Comparison of ENCODE assay signal across 15 cellular contexts in genomic region chr4:189785257-189785656, GRCh38.
"Had no signal": no experiment of that assay in that cellular context is flagged by ENCODE, and none has a peak within 500 bp of the region (broad histone marks: within the 10 kb centered on the region; RNA-seq: fewer than 3 reads in every experiment).

No MANE protein-coding gene starts in this region.

- H3K27me3 Mint-ChIP-seq: activated naive CD8-positive, alpha-beta T cell treated with anti-CD3 and anti-CD28 coated beads, Interleukin-2, amount 10 ng/mL, durations not matched to agents 7 days and 5 days; dendritic cell treated with granulocyte-macrophage colony-stimulating factor and Interleukin-4, amounts not matched to agents 40 ng/mL and 50 ng/mL, for 4 days had no signal

- DNase-seq: activated CD4-positive, CD25-positive, alpha-beta regulatory T cell treated with anti-CD3 and anti-CD28 coated beads, Interleukin-2, amount 50 U/mL, for 72 hours; activated naive CD4-positive, alpha-beta T cell; activated naive CD8-positive, alpha-beta T cell treated with anti-CD3 and anti-CD28 coated beads, Interleukin-2, amount 10 ng/mL, durations not matched to agents 7 days and 5 days; brain microvascular endothelial cell; islet precursor cell; mucosa of descending colon; naive thymus-derived CD4-positive, alpha-beta T cell; stimulated activated CD4-positive, alpha-beta T cell treated with anti-CD3 and anti-CD28 coated beads, Interleukin-4, amount 100 ng/mL, for 24 hours; stimulated activated naive CD4-positive, alpha-beta T cell; SW 1271; transverse colon had no signal

- H3K27me3 ChIP-seq: brain microvascular endothelial cell, neutrophil, transverse colon had no signal

- H3K4me3 ChIP-seq: mucosa of descending colon, transverse colon had no signal

- H3K27ac ChIP-seq: brain microvascular endothelial cell, neutrophil, transverse colon had no signal

- ATAC-seq: left lobe of liver; mucosa of descending colon; naive thymus-derived CD4-positive, alpha-beta T cell had no signal

- H3K4me1 Mint-ChIP-seq: activated naive CD8-positive, alpha-beta T cell treated with anti-CD3 and anti-CD28 coated beads, Interleukin-2, amount 10 ng/mL, durations not matched to agents 7 days and 5 days; naive thymus-derived CD4-positive, alpha-beta T cell had no signal

- H3K36me3 ChIP-seq: brain microvascular endothelial cell, neutrophil, transverse colon had no signal

- H3K27ac Mint-ChIP-seq: activated naive CD8-positive, alpha-beta T cell treated with anti-CD3 and anti-CD28 coated beads, Interleukin-2, amount 10 ng/mL, durations not matched to agents 7 days and 5 days; dendritic cell treated with granulocyte-macrophage colony-stimulating factor and Interleukin-4, amounts not matched to agents 40 ng/mL and 50 ng/mL, for 4 days; naive thymus-derived CD4-positive, alpha-beta T cell had no signal

- H3K4me1 ChIP-seq: transverse colon had no signal

- H3K9me3 ChIP-seq: mucosa of descending colon, neutrophil, transverse colon had no signal

- H3K4me3 Mint-ChIP-seq: activated naive CD8-positive, alpha-beta T cell treated with anti-CD3 and anti-CD28 coated beads, Interleukin-2, amount 10 ng/mL, durations not matched to agents 7 days and 5 days; dendritic cell treated with granulocyte-macrophage colony-stimulating factor and Interleukin-4, amounts not matched to agents 40 ng/mL and 50 ng/mL, for 4 days; naive thymus-derived CD4-positive, alpha-beta T cell had no signal

- FAIRE-seq: frontal cortex had no signal

- H3K36me3 Mint-ChIP-seq: activated naive CD8-positive, alpha-beta T cell treated with anti-CD3 and anti-CD28 coated beads, Interleukin-2, amount 10 ng/mL, durations not matched to agents 7 days and 5 days had no signal

- H3K9me3 Mint-ChIP-seq: activated naive CD8-positive, alpha-beta T cell treated with anti-CD3 and anti-CD28 coated beads, Interleukin-2, amount 10 ng/mL, durations not matched to agents 7 days and 5 days had no signal
